ENCODE assay signal across 15 cellular contexts in the genomic region with DNA sequence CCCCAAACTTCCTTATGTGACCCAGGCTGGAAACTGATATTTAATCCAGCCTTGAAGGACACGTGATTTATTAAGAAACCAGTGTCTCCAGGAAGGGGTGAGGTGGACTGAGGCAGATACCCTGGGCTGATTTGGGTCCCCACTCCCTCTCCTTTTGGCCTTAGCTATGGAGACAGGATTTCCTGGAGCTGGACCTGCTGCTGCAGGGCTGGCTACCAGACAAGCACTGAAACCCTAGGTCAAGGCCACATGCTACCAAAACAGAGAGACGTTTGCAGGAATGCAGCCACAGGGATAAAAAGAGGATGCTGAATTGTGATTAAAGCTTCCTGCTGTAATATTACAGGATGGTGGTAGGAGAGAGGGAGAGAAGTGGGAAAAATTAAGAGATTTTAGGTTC. TPM values are rescaled to one million over a fixed set of nuclear protein-coding genes. Genes with fewer than 3 reads are reported as not detected.
"Had no signal": no experiment of that assay in that cellular context is flagged by ENCODE, and none has a peak within 500 bp of the region (broad histone marks: within the 10 kb centered on the region; RNA-seq: fewer than 3 reads in every experiment).

No MANE protein-coding gene starts in this region.

- H3K9me3 Mint-ChIP-seq: mesothelial cell of epicardium had no signal

- H3K4me1 Mint-ChIP-seq: mesothelial cell of epicardium had no signal

- H3K4me3 ChIP-seq: dorsolateral prefrontal cortex, lung, psoas muscle, uterus had no signal

- ATAC-seq: psoas muscle had no signal

- H3K27me3 ChIP-seq: dorsolateral prefrontal cortex, uterus had no signal

- H3K4me3 Mint-ChIP-seq: mesothelial cell of epicardium had no signal

- DNase-seq: activated CD4-positive, CD25-positive, alpha-beta regulatory T cell treated with anti-CD3 and anti-CD28 coated beads, Interleukin-2, amount 50 U/mL, for 72 hours; activated naive CD4-positive, alpha-beta T cell; activated T-cell treated with anti-CD3 and anti-CD28 coated beads for 4 hours; dorsolateral prefrontal cortex; hypothalamus; psoas muscle; stimulated activated CD4-positive, alpha-beta T cell treated with anti-CD3 and anti-CD28 coated beads, Interleukin-12 subunit alpha, Interleukin-12 subunit beta, amount 100 ng/mL, for 4 hours; stimulated activated CD4-positive, alpha-beta T cell treated with anti-CD3 and anti-CD28 coated beads, Interleukin-2, amount 100 ng/mL, for 24 hours; T-helper 1 cell; T1000; uterus had no signal

- H3K27ac Mint-ChIP-seq: mesothelial cell of epicardium had no signal

- H3K9me3 ChIP-seq: psoas muscle, uterus had no signal

- H3K27ac ChIP-seq: dorsolateral prefrontal cortex, psoas muscle, uterus had no signal

- H3K36me3 Mint-ChIP-seq: mesothelial cell of epicardium had no signal

- H3K4me1 ChIP-seq: uterus had no signal

- H3K36me3 ChIP-seq: uterus had no signal

RNA-seq across cellular contexts. Expression of gene P2RY2, which starts 50.5 kb away (rescaled TPM):
- total RNA-seq: activated CD8-positive, alpha-beta memory T cell treated with anti-CD3 and anti-CD28 coated beads for 36 hours had no signal
- polyA plus RNA-seq: neural cell had no signal
